Comparison of ENCODE assay signal across 26 cellular contexts in the genomic region with DNA sequence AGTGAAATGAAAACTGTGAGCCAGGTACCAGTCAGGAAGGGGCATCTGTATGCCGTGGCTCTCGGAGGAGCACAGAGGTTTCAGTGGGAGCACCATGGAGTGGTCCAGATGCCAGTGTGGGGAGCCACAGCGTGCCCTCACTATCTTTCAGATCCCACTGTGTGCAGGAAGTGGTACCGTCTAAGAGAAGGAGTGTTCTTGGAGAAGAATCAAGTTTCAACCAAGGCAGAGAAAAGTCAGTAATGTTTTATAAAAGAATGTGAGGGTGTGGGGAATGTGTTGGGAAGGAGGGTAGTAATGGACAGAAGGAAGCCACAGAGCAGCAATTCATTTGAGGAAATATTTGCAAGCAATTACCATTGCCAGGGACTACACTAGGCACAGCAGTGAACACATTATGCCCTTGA. TPM values are rescaled to one million over a fixed set of nuclear protein-coding genes. Genes with fewer than 3 reads are reported as not detected.
DNase-seq lines count a peak whose midpoint lies in the region; ATAC-seq, FAIRE-seq and TF ChIP-seq lines count a peak whose summit lies in the region.
"Had no signal": no experiment of that assay in that cellular context is flagged by ENCODE, and none has a peak within 500 bp of the region (broad histone marks: within the 10 kb centered on the region; RNA-seq: fewer than 3 reads in every experiment).

No MANE protein-coding gene starts in this region.

- TF ChIP-seq POLR2A in H1 (IDR thresholded peaks at IDR 0.05; ENCODE audit: control extremely low read depth in 1 of 2, low read depth in 2 of 2, low read length in 2 of 2): no peak

- H3K4ac ChIP-seq in H1 (replicated peaks; ENCODE audit: insufficient read length, low read depth, low read length): no peak overlapping the region

- ATAC-seq in GM19455 (IDR thresholded peaks at IDR 0.05; ENCODE audit: unreplicated experiment): no peak
- ATAC-seq: A549, GM23338 had no signal

- H3K27me3 Mint-ChIP-seq in glutamatergic neuron (ENCODE audit: unreplicated experiment): peaks cover 2% of the 10 kb centered on the region
- H3K27me3 Mint-ChIP-seq: CD4-positive, alpha-beta memory T cell had no signal

- H4K20me1 ChIP-seq in H1 (replicated peaks in 1 of 2; ENCODE audit: control insufficient read depth in 1 of 2, insufficient read depth in 2 of 2, low read length in 2 of 2): no peaks in the 10 kb centered on the region
- H4K20me1 ChIP-seq: BLaER1 had no signal

- no peaks in the 10 kb centered on the region for H3K36me3 Mint-ChIP-seq in glutamatergic neuron (ENCODE audit: unreplicated experiment)
- H3K36me3 Mint-ChIP-seq: CD4-positive, alpha-beta memory T cell had no signal

- H2BK15ac ChIP-seq in H1 (ENCODE audit: low read length): no peak overlapping the region

- H3K4me1 ChIP-seq in H1 (replicated peaks in 1 of 4; ENCODE audit: control insufficient read depth in 3 of 4, insufficient read depth in 4 of 4, low read length in 3 of 4): peaks cover 0 to 2% (median 0%) of the 10 kb centered on the region in 4 experiments; a peak in 1 of 7 replicates
- H3K4me1 ChIP-seq: BLaER1 had no signal

- TF ChIP-seq RAD21 in H1 (IDR thresholded peaks at IDR 0.05 in 1 of 2, conservative IDR thresholded peaks at IDR 0.05 in 1 of 2; ENCODE audit: low read depth in 2 of 2, low read length in 2 of 2): no peak

- H3K4me3 Mint-ChIP-seq in glutamatergic neuron (ENCODE audit: unreplicated experiment): no peak overlapping the region
- H3K4me3 Mint-ChIP-seq: CD4-positive, alpha-beta memory T cell; GM23338 had no signal

- WGBS in H1 (ENCODE audit: extremely low coverage in 1 of 2, insufficient coverage in 1 of 2, insufficient read length in 1 of 2, insufficient replicate concordance in 2 of 2, low coverage in 1 of 2, low lambda C conversion rate in 2 of 2, missing lambda C conversion rate in 1 of 2), 2 experiments: 86% methylated on average over 4 of the region's 4 CpGs; no CpG with 5 or more reads in 1 of the 2 experiments

- H2BK20ac ChIP-seq in H1 (ENCODE audit: low read length): no peak overlapping the region; the same call in 1 of the 2 replicates

- H3K9me3 ChIP-seq in H1 (ENCODE audit: insufficient read depth in 2 of 2, low read depth in 1 of 2, low read length in 1 of 2): no peaks in the 10 kb centered on the region
- H3K9me3 ChIP-seq: A549, BLaER1, MG63 had no signal

- H2AK5ac ChIP-seq in H1 (ENCODE audit: low read depth, low read length): no peak overlapping the region

- no peak overlapping the region for H3K14ac ChIP-seq in H1 (ENCODE audit: insufficient read length)

- H3K56ac ChIP-seq in H1 (replicated peaks; ENCODE audit: insufficient read length, low read depth, low read length): no peak overlapping the region

- no peak overlapping the region for H3K4me2 ChIP-seq in H1 (ENCODE audit: insufficient read depth in 1 of 2, low read depth in 2 of 2, low read length in 2 of 2)
- H3K4me2 ChIP-seq: A549, BLaER1, GM23338 had no signal

- H3K18ac ChIP-seq in H1 (ENCODE audit: extremely low read depth, low read length): no peak overlapping the region

- no peaks in the 10 kb centered on the region for H3K27me3 ChIP-seq in H1 (replicated peaks in 1 of 4; ENCODE audit: control insufficient read depth in 3 of 4, extremely low read depth in 1 of 4, insufficient read depth in 3 of 4, low read length in 3 of 4)
- H3K27me3 ChIP-seq: BLaER1, MG63 had no signal

- POLR2A ChIA-PET in H1 (lab: Charles Lee; ENCODE audit: partially characterized antibody): no interaction called here

- H3K9me3 Mint-ChIP-seq in glutamatergic neuron (ENCODE audit: unreplicated experiment): peaks cover 5% of the 10 kb centered on the region
- H3K9me3 Mint-ChIP-seq: CD4-positive, alpha-beta memory T cell; GM23338 had no signal

- no peak overlapping the region for H3K4me3 ChIP-seq in H1 (ENCODE audit: extremely low read depth in 1 of 4, insufficient read depth in 2 of 4, low read depth in 3 of 4, low read length in 4 of 4)
- H3K4me3 ChIP-seq: A549, BLaER1, GM23338, MG63 had no signal

- no peak overlapping the region for H3K9ac ChIP-seq in H1 (replicated peaks in 1 of 4; ENCODE audit: extremely low read depth in 1 of 4, low read depth in 3 of 4, low read length in 3 of 4)
- H3K9ac ChIP-seq: BLaER1 had no signal

- FAIRE-seq in H1 (lab: Jason Lieb, UNC): no peak
- FAIRE-seq: A549, GM12891, GM19239 had no signal

- H3K27ac Mint-ChIP-seq in glutamatergic neuron (ENCODE audit: unreplicated experiment): no peak overlapping the region
- H3K27ac Mint-ChIP-seq: GM23338 had no signal

- no peaks in the 10 kb centered on the region; the same call in 1 of the 2 replicates for H3K79me1 ChIP-seq in H1 (ENCODE audit: low read depth, low read length)

- peak overlapping the region; percentile 8; the same call in 1 of the 2 replicates for H4K8ac ChIP-seq in H1 (ENCODE audit: extremely low read depth, insufficient read depth, low read length)

- no peaks in the 10 kb centered on the region; a peak in 1 of 8 replicates for H3K36me3 ChIP-seq in H1 (ENCODE audit: control insufficient read depth in 2 of 4, insufficient read depth in 4 of 4, low read length in 3 of 4)
- H3K36me3 ChIP-seq: BLaER1, MG63 had no signal

- CTCF ChIA-PET in H1 (lab: Charles Lee; ENCODE audit: partially characterized antibody): interaction anchor here (1.2 to 1.8 kb wide), 2 partner anchors 11 to 31 kb away, joined by 3 to 7 read pairs; no protein-coding TSS in a partner anchor

- peaks cover 13% of the 10 kb centered on the region for H3K4me1 Mint-ChIP-seq in glutamatergic neuron (ENCODE audit: low read depth, unreplicated experiment)
- H3K4me1 Mint-ChIP-seq: CD4-positive, alpha-beta memory T cell had no signal

- H3K79me2 ChIP-seq in H1 (ENCODE audit: control insufficient read depth in 1 of 2, insufficient read depth in 2 of 2, low read length in 2 of 2): no peaks in the 10 kb centered on the region

- H2AFZ ChIP-seq in H1 (ENCODE audit: low read length): no peak overlapping the region
- H2AFZ ChIP-seq: GM23338 had no signal

- H2BK120ac ChIP-seq in H1 (replicated peaks; ENCODE audit: low read depth, low read length): no peak overlapping the region

- DNase-seq in A172 (ENCODE audit: low spot score): peak; percentile 3
- peak; percentile 20 for DNase-seq in HT1080 (ENCODE audit: low read depth)
- DNase-seq in amniotic epithelial cell (ENCODE audit: low read depth): peak; percentile 57
- DNase-seq in H1 (ENCODE audit: low read depth in 1 of 2, low spot score in 2 of 2): no peak
- no peak for DNase-seq in H4 (ENCODE audit: low spot score)
- no peak for DNase-seq in glutamatergic neuron
- no peak for DNase-seq in globus pallidus (ENCODE audit: low spot score)
- DNase-seq: CD4-positive, alpha-beta memory T cell; DMS53; Karpas-422; MG63; NCI-H1048; NCI-H146; NCI-H2029 treated with DMSO at 0.1 percent for 48 hours; NCI-H2171; NCI-H446 treated with DMSO at 0.1 percent for 48 hours; NCI-H69; RPMI8226; SIG-M5 had no signal

- no peak overlapping the region for H3K27ac ChIP-seq in H1 (ENCODE audit: low read depth, low read length)
- H3K27ac ChIP-seq: A549, BLaER1 had no signal

- TF ChIP-seq CTCF in H1 (IDR thresholded peaks at IDR 0.05; ENCODE audit: control extremely low read depth in 1 of 3, insufficient read depth in 1 of 3, low read depth in 1 of 3, low read length in 3 of 3) (no peak), glutamatergic neuron (IDR thresholded peaks at IDR 0.05; ENCODE audit: partially characterized antibody, unreplicated experiment) (no peak)

- no peak for TF ChIP-seq EP300 in H1 (IDR thresholded peaks at IDR 0.05; ENCODE audit: borderline replicate concordance in 1 of 2, low read depth in 2 of 2, low read length in 2 of 2)

- no peak overlapping the region for H2BK12ac ChIP-seq in H1 (ENCODE audit: low read depth, low read length)

- H3K23ac ChIP-seq in H1 (ENCODE audit: insufficient read length): no peak overlapping the region

- no peak overlapping the region for H4K91ac ChIP-seq in H1 (replicated peaks; ENCODE audit: insufficient read length, low read length)

- no peak overlapping the region for H4K5ac ChIP-seq in H1 (ENCODE audit: insufficient read length, low read depth, low read length)

- H3K23me2 ChIP-seq in H1 (ENCODE audit: low read depth, low read length): no peaks in the 10 kb centered on the region

- no peak overlapping the region for H2BK5ac ChIP-seq in H1 (ENCODE audit: low read depth, low read length)

TF ChIP-seq in H1, 55 proteins besides CTCF, POLR2A, EP300 and RAD21:
- TF ChIP-seq KDM4A (IDR thresholded peaks at IDR 0.05; ENCODE audit: low read depth, low read length, severe bottlenecking) (no peak), TBP (IDR thresholded peaks at IDR 0.05; ENCODE audit: low read depth, low read length) (no peak), KDM1A (IDR thresholded peaks at IDR 0.05; ENCODE audit: borderline replicate concordance, low read length) (no peak)
- TF ChIP-seq, protein P1, sequence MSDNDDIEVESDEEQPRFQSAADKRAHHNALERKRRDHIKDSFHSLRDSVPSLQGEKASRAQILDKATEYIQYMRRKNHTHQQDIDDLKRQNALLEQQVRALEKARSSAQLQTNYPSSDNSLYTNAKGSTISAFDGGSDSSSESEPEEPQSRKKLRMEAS (IDR thresholded peaks at IDR 0.05): no peak

RNA-seq across cellular contexts. Expression of a gene that starts 35.6 kb away (rescaled TPM):
- 13.9 and 14.2 TPM in 2 replicates for total RNA-seq in A172 (2014; rRNA removed; shearing (Covaris generic))
- 11.8 and 14.7 TPM in 2 replicates for total RNA-seq in HT1080 (2014; rRNA removed; shearing (Covaris generic))
- 10.1 and 11.0 TPM in 2 replicates for polyA plus RNA-seq in HT1080 (2015; cell fraction: cytosol; rRNA removed)
- 4.2 and 5.3 TPM in 2 replicates for polyA plus RNA-seq in HT1080 (2015; cell fraction: nucleus; rRNA removed)
- 35.1 and 37.0 TPM in 2 replicates for total RNA-seq in H1 (2021; fragmentation: NEBNext Ultra II Directional; extraction: Animal tissue kit (Norgen Biotek cat#: 25700))
- polyA plus RNA-seq in H1 (2011; rRNA removed): 6.4 and 10.4 TPM in 2 replicates
- 15.2 TPM for polyA plus RNA-seq in H1 (2011; cell fraction: cytosol; rRNA removed)
- 4.4 TPM for polyA plus RNA-seq in H1 (2011; cell fraction: nucleus; rRNA removed)
- polyA plus RNA-seq in H1 (2012, experiment 1 of 2): 11.0 to 25.9 TPM (median 14.0 TPM) in 4 replicates
- 3.2 TPM for polyA plus RNA-seq in H1 (2012, experiment 2 of 2)
- 19.4 TPM for polyA plus RNA-seq in H1 (2013, experiment 1 of 2)
- polyA plus RNA-seq in H1 (2013, experiment 2 of 2): 19.3 TPM
- polyA minus RNA-seq in H1 (2011; rRNA and poly(A)+ RNA removed): 9.6 and 10.1 TPM in 2 replicates
- 15.2 TPM for polyA minus RNA-seq in H1 (2011; cell fraction: cytosol; rRNA and poly(A)+ RNA removed)
- polyA minus RNA-seq in H1 (2011; cell fraction: nucleus; rRNA and poly(A)+ RNA removed): 11.1 TPM
- 9.5 and 13.1 TPM in 2 replicates for total RNA-seq in H4 (2014; rRNA removed; shearing (Covaris generic))
- 14.6 TPM for total RNA-seq in glutamatergic neuron (ENCODE audit: unreplicated experiment)
- total RNA-seq: HT-29 had no signal

Comparison
In these comparisons a context has a peak if more than half of its experiments do, and no peak if none do; other contexts are left out.
1. DNase-seq: peak in A172 (single experiment), HT1080 (single experiment) and amniotic epithelial cell (single experiment); none in H1 (0 of 2), H4 (single experiment), glutamatergic neuron (single experiment) and globus pallidus (single experiment).